16 cellular contexts compared by ENCODE assay signal in genomic region chr10:36172054-36172531, GRCh38.
DNase-seq lines count a peak whose midpoint lies in the region; ATAC-seq and TF ChIP-seq lines count a peak whose summit lies in the region.
"Had no signal": no experiment of that assay in that cellular context is flagged by ENCODE, and none has a peak within 500 bp of the region (broad histone marks: within the 10 kb centered on the region; RNA-seq: fewer than 3 reads in every experiment).

No MANE protein-coding gene starts in this region.

- no peaks in the 10 kb centered on the region for H3K9me3 ChIP-seq in left ventricle myocardium inferior (replicated peaks)
- H3K9me3 ChIP-seq in Caco-2: no peaks in the 10 kb centered on the region
- H3K9me3 ChIP-seq in H9 (ENCODE audit: control insufficient read depth, low read depth, low read length): no peaks in the 10 kb centered on the region
- H3K9me3 ChIP-seq: pancreas had no signal

- no peaks in the 10 kb centered on the region for H3K36me3 ChIP-seq in left ventricle myocardium inferior
- no peaks in the 10 kb centered on the region for H3K36me3 ChIP-seq in Caco-2 (ENCODE audit: control insufficient read depth, insufficient read depth, low read length)
- H3K36me3 ChIP-seq: pancreas had no signal

- no peak overlapping the region for H3K4ac ChIP-seq in H9 (ENCODE audit: low read depth, low read length)

- H3K79me2 ChIP-seq in H9 (ENCODE audit: insufficient read depth, low read length): no peaks in the 10 kb centered on the region

- intact Hi-C loops in left ventricle myocardium inferior (cut with micrococcal nuclease) (no loop called here), Right ventricle myocardium superior (cut with DNase I) (no loop called here), Caco-2 (cut with micrococcal nuclease; ENCODE audit: unreplicated experiment) (no loop called here)

- no peak for ATAC-seq in Right ventricle myocardium superior (ENCODE audit: poor library complexity)
- ATAC-seq in GM19324 (IDR thresholded peaks at IDR 0.05; ENCODE audit: low FRiP score, unreplicated experiment): no peak
- ATAC-seq in activated CD8-positive, alpha-beta T cell treated with anti-CD3 and anti-CD28 coated beads, Interleukin-2, amount 10 ng/mL, durations not matched to agents 7 days and 5 days: no peak
- ATAC-seq: activated T-helper 17 cell treated with anti-CD3 and anti-CD28 coated beads, Interleukin-2, amount 50 U/mL, for 72 hours had no signal

- H3K4me3 ChIP-seq in left ventricle myocardium inferior (no peak overlapping the region), Caco-2 (ENCODE audit: low read depth, low read length) (no peak overlapping the region)
- H3K4me3 ChIP-seq: pancreas had no signal

- no peak overlapping the region for H2BK15ac ChIP-seq in H9 (ENCODE audit: low read depth, low read length)

- H3K27ac ChIP-seq in left ventricle myocardium inferior (replicated peaks): peak overlapping the region; percentile 15
- no peak overlapping the region for H3K27ac ChIP-seq in H9 (ENCODE audit: insufficient read length, low read depth, low read length)
- H3K27ac ChIP-seq: pancreas had no signal

- H2BK20ac ChIP-seq in H9 (ENCODE audit: low read depth, low read length, poor library complexity, severe bottlenecking): no peak overlapping the region

- DNase-seq in left ventricle myocardium inferior: no peak
- no peak for DNase-seq in Right ventricle myocardium superior
- DNase-seq in astrocyte of the hippocampus (ENCODE audit: low read depth, low spot score): peak; percentile 73
- peak; percentile 16 for DNase-seq in left kidney (ENCODE audit: low read depth, low spot score)
- no peak for DNase-seq in Caco-2
- no peak for DNase-seq in activated CD8-positive, alpha-beta T cell treated with anti-CD3 and anti-CD28 coated beads, Interleukin-2, amount 10 ng/mL, durations not matched to agents 7 days and 5 days
- no peak for DNase-seq in H9
- DNase-seq: activated CD4-positive, alpha-beta T cell treated with anti-CD3 and anti-CD28 coated beads, Interleukin-2, amount 10 ng/mL, durations not matched to agents 24 days and 14 days; H7; NCI-H1694; NCI-H748 treated with DMSO at 0.1 percent for 48 hours; pancreas; stimulated activated CD4-positive, alpha-beta T cell treated with anti-CD3 and anti-CD28 coated beads, Interleukin-4, amount 100 ng/mL, for 4 hours; SW 1271 had no signal

- H3T11ph ChIP-seq in H9 (ENCODE audit: low read length): no peak overlapping the region

- H2BK5ac ChIP-seq in H9 (ENCODE audit: insufficient read length, low read length): no peak overlapping the region

- no TSS peak for BruUV-seq in Caco-2 (replicated peaks; lab: Mats Ljungman, UMichigan)

- H3K23me2 ChIP-seq in H9 (ENCODE audit: insufficient read length, low read depth, low read length, poor library complexity, severe bottlenecking): no peaks in the 10 kb centered on the region

- POLR2A ChIA-PET in Caco-2 (lab: Charles Lee): no interaction called here
- POLR2A ChIA-PET in activated CD8-positive, alpha-beta T cell treated with anti-CD3 and anti-CD28 coated beads, Interleukin-2, amount 10 ng/mL, durations not matched to agents 7 days and 5 days (lab: Charles Lee): no interaction called here

- H2AFZ ChIP-seq in H9 (ENCODE audit: low read length): no peak overlapping the region

- H3K9ac ChIP-seq in H9 (ENCODE audit: extremely low read depth, insufficient read length, low read length): no peak overlapping the region

- TF ChIP-seq CTCF in left ventricle myocardium inferior (IDR thresholded peaks at IDR 0.05; ENCODE audit: borderline replicate concordance) (no peak), Caco-2 (IDR thresholded peaks at IDR 0.05; ENCODE audit: insufficient read depth in 1 of 2, low read depth in 1 of 2, low read length in 1 of 2, severe bottlenecking in 1 of 2, unreplicated experiment in 1 of 2) (no peak), H9 (conservative IDR thresholded peaks at IDR 0.05) (no peak)

- H4K20me1 ChIP-seq in H9 (ENCODE audit: control insufficient read depth, insufficient read depth, insufficient read length): no peaks in the 10 kb centered on the region

- no peaks in the 10 kb centered on the region for H3K9me3 Mint-ChIP-seq in Caco-2 (ENCODE audit: unreplicated experiment)
- H3K9me3 Mint-ChIP-seq in activated CD8-positive, alpha-beta T cell treated with anti-CD3 and anti-CD28 coated beads, Interleukin-2, amount 10 ng/mL, durations not matched to agents 7 days and 5 days (ENCODE audit: insufficient read depth): peaks cover 8% of the 10 kb centered on the region
- H3K9me3 Mint-ChIP-seq in H9: no peaks in the 10 kb centered on the region; a peak in 1 of 5 replicates
- H3K9me3 Mint-ChIP-seq: activated CD4-positive, alpha-beta T cell treated with anti-CD3 and anti-CD28 coated beads, Interleukin-2, amount 10 ng/mL, durations not matched to agents 24 days and 14 days; activated T-helper 17 cell treated with anti-CD3 and anti-CD28 coated beads, Interleukin-2, amount 50 U/mL, for 72 hours had no signal

- H3K27me3 ChIP-seq in left ventricle myocardium inferior (ENCODE audit: low read depth) (no peaks in the 10 kb centered on the region), Caco-2 (replicated peaks; ENCODE audit: control insufficient read depth, insufficient read depth, low read length) (no peaks in the 10 kb centered on the region; the same call in 1 of the 2 replicates), H9 (ENCODE audit: insufficient read depth, low read length) (no peaks in the 10 kb centered on the region)
- H3K27me3 ChIP-seq: pancreas had no signal

- no peak overlapping the region for H2BK120ac ChIP-seq in H9 (ENCODE audit: low read depth, low read length, poor library complexity, severe bottlenecking)

- no peak overlapping the region for H3K56ac ChIP-seq in H9 (ENCODE audit: insufficient read length, low read depth, low read length)

- H3K4me2 ChIP-seq in H9 (ENCODE audit: insufficient read depth, insufficient read length, low read length): no peak overlapping the region

- H3K36me3 Mint-ChIP-seq in Caco-2 (ENCODE audit: insufficient read depth, unreplicated experiment) (no peaks in the 10 kb centered on the region), H9 (ENCODE audit: insufficient read depth in 1 of 3, low read depth in 3 of 3) (no peaks in the 10 kb centered on the region; a peak in 2 of 7 replicates)
- no peaks in the 10 kb centered on the region for H3K36me3 Mint-ChIP-seq in activated CD8-positive, alpha-beta T cell treated with anti-CD3 and anti-CD28 coated beads, Interleukin-2, amount 10 ng/mL, durations not matched to agents 7 days and 5 days (ENCODE audit: low read depth)

- no peak overlapping the region for H3K27ac Mint-ChIP-seq in Caco-2 (ENCODE audit: unreplicated experiment)
- no peak overlapping the region for H3K27ac Mint-ChIP-seq in activated CD8-positive, alpha-beta T cell treated with anti-CD3 and anti-CD28 coated beads, Interleukin-2, amount 10 ng/mL, durations not matched to agents 7 days and 5 days
- H3K27ac Mint-ChIP-seq in H9: no peak overlapping the region; a peak in 1 of 7 replicates
- H3K27ac Mint-ChIP-seq: activated CD4-positive, alpha-beta T cell treated with anti-CD3 and anti-CD28 coated beads, Interleukin-2, amount 10 ng/mL, durations not matched to agents 24 days and 14 days; activated T-helper 17 cell treated with anti-CD3 and anti-CD28 coated beads, Interleukin-2, amount 50 U/mL, for 72 hours had no signal

- no peak overlapping the region for H3K14ac ChIP-seq in H9 (ENCODE audit: insufficient read depth, low read length)

- H3K27me3 Mint-ChIP-seq in Caco-2 (ENCODE audit: insufficient read depth, unreplicated experiment) (peaks cover 15% of the 10 kb centered on the region), H9 (ENCODE audit: low read depth) (no peaks in the 10 kb centered on the region; the same call in 1 of the 2 replicates)
- H3K27me3 Mint-ChIP-seq in activated CD8-positive, alpha-beta T cell treated with anti-CD3 and anti-CD28 coated beads, Interleukin-2, amount 10 ng/mL, durations not matched to agents 7 days and 5 days (ENCODE audit: low read depth): no peaks in the 10 kb centered on the region
- H3K27me3 Mint-ChIP-seq: activated CD4-positive, alpha-beta T cell treated with anti-CD3 and anti-CD28 coated beads, Interleukin-2, amount 10 ng/mL, durations not matched to agents 24 days and 14 days; activated T-helper 17 cell treated with anti-CD3 and anti-CD28 coated beads, Interleukin-2, amount 50 U/mL, for 72 hours had no signal

- WGBS in H9 (ENCODE audit: extremely low coverage, insufficient read length, low lambda C conversion rate): no CpG with 5 or more reads among the region's 6 CpGs

- H3K18ac ChIP-seq in H9 (ENCODE audit: insufficient read length, low read depth, low read length): no peak overlapping the region

- H3K4me3 Mint-ChIP-seq in Caco-2 (ENCODE audit: unreplicated experiment) (no peak overlapping the region), H9 (no peak overlapping the region)
- no peak overlapping the region for H3K4me3 Mint-ChIP-seq in activated CD8-positive, alpha-beta T cell treated with anti-CD3 and anti-CD28 coated beads, Interleukin-2, amount 10 ng/mL, durations not matched to agents 7 days and 5 days
- H3K4me3 Mint-ChIP-seq: activated CD4-positive, alpha-beta T cell treated with anti-CD3 and anti-CD28 coated beads, Interleukin-2, amount 10 ng/mL, durations not matched to agents 24 days and 14 days; activated T-helper 17 cell treated with anti-CD3 and anti-CD28 coated beads, Interleukin-2, amount 50 U/mL, for 72 hours had no signal

- no peak overlapping the region for H3K23ac ChIP-seq in H9 (ENCODE audit: insufficient read length, low read depth, low read length)

- H2BK12ac ChIP-seq in H9 (ENCODE audit: insufficient read length, low read depth, low read length): no peak overlapping the region

- no peaks in the 10 kb centered on the region for H3K4me1 Mint-ChIP-seq in Caco-2 (ENCODE audit: low read depth, unreplicated experiment)
- no peaks in the 10 kb centered on the region for H3K4me1 Mint-ChIP-seq in activated CD8-positive, alpha-beta T cell treated with anti-CD3 and anti-CD28 coated beads, Interleukin-2, amount 10 ng/mL, durations not matched to agents 7 days and 5 days (ENCODE audit: low read depth)
- peaks cover 47% of the 10 kb centered on the region in 2 experiments for H3K4me1 Mint-ChIP-seq in H9
- H3K4me1 Mint-ChIP-seq: activated CD4-positive, alpha-beta T cell treated with anti-CD3 and anti-CD28 coated beads, Interleukin-2, amount 10 ng/mL, durations not matched to agents 24 days and 14 days; activated T-helper 17 cell treated with anti-CD3 and anti-CD28 coated beads, Interleukin-2, amount 50 U/mL, for 72 hours had no signal

- H3K79me1 ChIP-seq in H9 (ENCODE audit: insufficient read depth, low read depth, low read length, poor library complexity, severe bottlenecking): no peaks in the 10 kb centered on the region

- no peak overlapping the region for H2AK5ac ChIP-seq in H9 (ENCODE audit: insufficient read length, low read length)

- H3K4me1 ChIP-seq in left ventricle myocardium inferior (peaks cover 30% of the 10 kb centered on the region), Caco-2 (no peaks in the 10 kb centered on the region), H9 (ENCODE audit: insufficient read depth, low read length) (peaks cover 4% of the 10 kb centered on the region; the same call in 1 of the 2 replicates)
- H3K4me1 ChIP-seq: pancreas had no signal

- no peak overlapping the region for H4K8ac ChIP-seq in H9 (replicated peaks; ENCODE audit: insufficient read length, low read depth, low read length)

- no peak overlapping the region for H4K91ac ChIP-seq in H9 (ENCODE audit: insufficient read length, low read depth, low read length)

- CTCF ChIA-PET in Caco-2 (lab: Charles Lee): no interaction called here
- CTCF ChIA-PET in activated CD8-positive, alpha-beta T cell treated with anti-CD3 and anti-CD28 coated beads, Interleukin-2, amount 10 ng/mL, durations not matched to agents 7 days and 5 days (lab: Charles Lee): no interaction called here

- no peak overlapping the region for H4K5ac ChIP-seq in H9 (ENCODE audit: insufficient read length, low read depth, low read length)

Comparison
In these comparisons a context has a peak if more than half of its experiments do, and no peak if none do; other contexts are left out.
1. DNase-seq: peak in astrocyte of the hippocampus (single experiment) and left kidney (single experiment); none in left ventricle myocardium inferior (single experiment), Right ventricle myocardium superior (single experiment), Caco-2 (0 of 2), activated CD8-positive, alpha-beta T cell treated with anti-CD3 and anti-CD28 coated beads, Interleukin-2, amount 10 ng/mL, durations not matched to agents 7 days and 5 days (single experiment) and H9 (single experiment).